Comparison of ENCODE assay signal across 11 cellular contexts in the genomic region with DNA sequence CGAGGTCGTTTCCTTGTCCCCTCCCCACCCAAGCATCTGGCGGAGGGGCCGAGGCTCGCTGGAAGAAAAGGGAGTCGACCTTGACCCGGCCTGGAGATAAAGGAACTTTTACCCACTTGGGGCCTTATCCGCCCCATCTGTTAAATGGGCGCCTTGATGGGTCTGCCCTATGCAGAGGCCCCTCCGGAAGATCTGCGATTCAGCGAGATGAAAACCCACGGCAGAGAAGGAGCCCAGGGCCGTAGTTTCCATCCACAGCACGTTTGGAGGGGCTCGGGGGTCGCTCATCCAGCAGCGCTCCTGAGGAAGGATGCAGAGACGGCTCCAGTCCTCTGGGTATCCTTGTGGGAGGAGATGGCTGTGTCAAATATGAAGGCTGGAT. TPM values are rescaled to one million over a fixed set of nuclear protein-coding genes. Genes with fewer than 3 reads are reported as not detected.
A peak's percentile ranks its signal among the peaks of the same experiment; 100 is the strongest.
DNase-seq lines count a peak whose midpoint lies in the region; ATAC-seq and TF ChIP-seq lines count a peak whose summit lies in the region.
"Had no signal": no experiment of that assay in that cellular context is flagged by ENCODE, and none has a peak within 500 bp of the region (broad histone marks: within the 10 kb centered on the region; RNA-seq: fewer than 3 reads in every experiment).

No MANE protein-coding gene starts in this region.

- intact Hi-C loops in CD4-positive, alpha-beta memory T cell (cut with micrococcal nuclease): no loop called here
- intact Hi-C loops in naive thymus-derived CD4-positive, alpha-beta T cell (cut with micrococcal nuclease): no loop called here

- peaks cover 4 to 16% (median 11%) of the 10 kb centered on the region in 4 donors for H3K4me1 Mint-ChIP-seq in CD4-positive, alpha-beta memory T cell
- peaks cover 10 to 21% (median 10%) of the 10 kb centered on the region in 7 donors for H3K4me1 Mint-ChIP-seq in naive thymus-derived CD4-positive, alpha-beta T cell

- peak overlapping the region in 1 of 2 donors; percentile 32 for H3K4me3 ChIP-seq in CD4-positive, alpha-beta memory T cell (ENCODE audit: low read length in 2 of 2)
- no peak overlapping the region for H3K4me3 ChIP-seq in KMS-11 (IDR thresholded peaks at IDR 0.05; ENCODE audit: insufficient read depth, low read depth, low read length)
- peak overlapping the region; percentile 23 for H3K4me3 ChIP-seq in ectodermal cell (ENCODE audit: insufficient read depth, low read depth, low read length)
- H3K4me3 ChIP-seq in naive thymus-derived CD4-positive, alpha-beta T cell (ENCODE audit: low read length): peak overlapping the region; percentile 18

- ATAC-seq in naive thymus-derived CD4-positive, alpha-beta T cell: no peak
- ATAC-seq in HG02938 (IDR thresholded peaks at IDR 0.05; ENCODE audit: unreplicated experiment) (no peak), HG02870 (IDR thresholded peaks at IDR 0.05; ENCODE audit: unreplicated experiment) (no peak), HG03097 (IDR thresholded peaks at IDR 0.05; ENCODE audit: low FRiP score, unreplicated experiment) (no peak)

- no peak overlapping the region for H3K9ac ChIP-seq in KMS-11

- H3K9me3 ChIP-seq in CD4-positive, alpha-beta memory T cell (ENCODE audit: control insufficient read depth in 1 of 2, low read length in 2 of 2): no peaks in the 10 kb centered on the region
- H3K9me3 ChIP-seq in ectodermal cell (ENCODE audit: control insufficient read depth, low read length): no peaks in the 10 kb centered on the region
- H3K9me3 ChIP-seq in naive thymus-derived CD4-positive, alpha-beta T cell (ENCODE audit: control insufficient read depth in 2 of 3, low read length in 3 of 3): no peaks in the 10 kb centered on the region
- H3K9me3 ChIP-seq: thyroid gland had no signal

- 63 to 66% methylated on average over 19 of the region's 19 CpGs for WGBS in ectodermal cell, 2 experiments

- H3K27me3 ChIP-seq in CD4-positive, alpha-beta memory T cell (ENCODE audit: insufficient read depth, low read length): no peaks in the 10 kb centered on the region
- H3K27me3 ChIP-seq in KMS-11 (ENCODE audit: insufficient read depth, low read depth) (no peaks in the 10 kb centered on the region), ectodermal cell (ENCODE audit: control insufficient read depth, insufficient read depth, low read length, poor library complexity, severe bottlenecking) (peaks cover 44% of the 10 kb centered on the region)
- H3K27me3 ChIP-seq in naive thymus-derived CD4-positive, alpha-beta T cell (ENCODE audit: control insufficient read depth in 2 of 2, insufficient read depth in 2 of 2, low read length in 2 of 2): no peaks in the 10 kb centered on the region
- H3K27me3 ChIP-seq: thyroid gland had no signal

- H4K20me1 ChIP-seq in KMS-11 (ENCODE audit: insufficient read depth): no peaks in the 10 kb centered on the region

- CTCF ChIA-PET in CD4-positive, alpha-beta memory T cell (lab: Charles Lee; ENCODE audit: partially characterized antibody): no interaction called here
- CTCF ChIA-PET in naive thymus-derived CD4-positive, alpha-beta T cell (lab: Charles Lee): no interaction called here

- H3K4me1 ChIP-seq in CD4-positive, alpha-beta memory T cell (ENCODE audit: insufficient read depth, low read length): peaks cover 13% of the 10 kb centered on the region
- H3K4me1 ChIP-seq in KMS-11 (ENCODE audit: low read depth, poor library complexity, severe bottlenecking): peaks cover 50% of the 10 kb centered on the region
- H3K4me1 ChIP-seq in ectodermal cell (ENCODE audit: control insufficient read depth, insufficient read depth, low read length): peaks cover 12% of the 10 kb centered on the region
- peaks cover 0 to 8% of the 10 kb centered on the region in 2 donors for H3K4me1 ChIP-seq in naive thymus-derived CD4-positive, alpha-beta T cell (ENCODE audit: control insufficient read depth in 2 of 2, insufficient read depth in 2 of 2, low read length in 2 of 2)

- H3K36me3 Mint-ChIP-seq in CD4-positive, alpha-beta memory T cell: no peaks in the 10 kb centered on the region
- H3K36me3 Mint-ChIP-seq in naive thymus-derived CD4-positive, alpha-beta T cell: no peaks in the 10 kb centered on the region

- no peak overlapping the region for H2AFZ ChIP-seq in KMS-11 (ENCODE audit: low read depth)

- H3K79me2 ChIP-seq in KMS-11 (ENCODE audit: insufficient read depth, low read depth): no peaks in the 10 kb centered on the region

- peaks cover 4 to 10% of the 10 kb centered on the region in 2 donors for H3K27me3 Mint-ChIP-seq in CD4-positive, alpha-beta memory T cell
- peaks cover 0 to 58% (median 9%) of the 10 kb centered on the region in 5 donors for H3K27me3 Mint-ChIP-seq in naive thymus-derived CD4-positive, alpha-beta T cell

- peak overlapping the region in 2 of 7 donors; percentile 19 to 30 for H3K27ac Mint-ChIP-seq in CD4-positive, alpha-beta memory T cell
- H3K27ac Mint-ChIP-seq in naive thymus-derived CD4-positive, alpha-beta T cell: peak overlapping the region in 4 of 9 donors; percentile 14 to 82 (median 52)

- no peak for TF ChIP-seq CTCF in KMS-11 (conservative IDR thresholded peaks at IDR 0.05; ENCODE audit: low read depth, low read length)

- peak overlapping the region; percentile 34 to 78 (median 54) for H3K4me3 Mint-ChIP-seq in CD4-positive, alpha-beta memory T cell
- H3K4me3 Mint-ChIP-seq in naive thymus-derived CD4-positive, alpha-beta T cell: peak overlapping the region in 9 of 10 donors; percentile 42 to 84 (median 71)

- H3K27ac ChIP-seq in CD4-positive, alpha-beta memory T cell (ENCODE audit: low read depth, low read length): no peak overlapping the region
- H3K27ac ChIP-seq in KMS-11: no peak overlapping the region; the same call in 1 of the 2 replicates
- H3K27ac ChIP-seq in ectodermal cell (ENCODE audit: insufficient read depth, low read depth, low read length, poor library complexity, severe bottlenecking): no peak overlapping the region
- H3K27ac ChIP-seq in naive thymus-derived CD4-positive, alpha-beta T cell (ENCODE audit: low read depth, low read length): peak overlapping the region; percentile 47

- peak in 1 of 5 donors; percentile 31 for DNase-seq in CD4-positive, alpha-beta memory T cell
- no peak for DNase-seq in naive thymus-derived CD4-positive, alpha-beta T cell
- no peak for DNase-seq in NCI-H1105 treated with DMSO at 0.1 percent for 48 hours (lab: John Stamatoyannopoulos, UW)
- DNase-seq: COR-L47, NCI-H2227 treated with DMSO at 0.1 percent for 48 hours had no signal

- peak overlapping the region; percentile 33; the same call in 1 of the 2 replicates for H3K4me2 ChIP-seq in KMS-11

- H3K36me3 ChIP-seq in CD4-positive, alpha-beta memory T cell (ENCODE audit: insufficient read depth, low read length): no peaks in the 10 kb centered on the region
- no peaks in the 10 kb centered on the region for H3K36me3 ChIP-seq in KMS-11 (ENCODE audit: insufficient read depth)
- no peaks in the 10 kb centered on the region for H3K36me3 ChIP-seq in ectodermal cell (ENCODE audit: control insufficient read depth, insufficient read depth, low read length)
- H3K36me3 ChIP-seq in naive thymus-derived CD4-positive, alpha-beta T cell (ENCODE audit: control insufficient read depth in 2 of 3, insufficient read depth in 3 of 3, low read length in 3 of 3): no peaks in the 10 kb centered on the region
- H3K36me3 ChIP-seq: thyroid gland had no signal

- H3K9me3 Mint-ChIP-seq in CD4-positive, alpha-beta memory T cell: no peaks in the 10 kb centered on the region
- H3K9me3 Mint-ChIP-seq in naive thymus-derived CD4-positive, alpha-beta T cell: no peaks in the 10 kb centered on the region

- POLR2A ChIA-PET in CD4-positive, alpha-beta memory T cell (lab: Charles Lee; ENCODE audit: partially characterized antibody): no interaction called here
- POLR2A ChIA-PET in naive thymus-derived CD4-positive, alpha-beta T cell (lab: Charles Lee): no interaction called here

RNA-seq across cellular contexts. Expression of gene NCMAP, which starts 0.5 kb away (rescaled TPM):
- not detected for total RNA-seq in CD4-positive, alpha-beta memory T cell
- polyA plus RNA-seq in CD4-positive, alpha-beta memory T cell: under 1 TPM; 0.10 to 0.12 TPM
- polyA plus RNA-seq in ectodermal cell (2013, experiment 1 of 4): not detected
- not detected for polyA plus RNA-seq in ectodermal cell (2013, experiment 2 of 4)
- not detected for polyA plus RNA-seq in ectodermal cell (2013, experiment 3 of 4)
- polyA plus RNA-seq in ectodermal cell (2013, experiment 4 of 4): not detected
- total RNA-seq in naive thymus-derived CD4-positive, alpha-beta T cell: under 1 TPM in 1 of 5 experiments, not detected in 4; 0.13 TPM
- under 1 TPM; 0.10 to 0.12 TPM for polyA plus RNA-seq in naive thymus-derived CD4-positive, alpha-beta T cell

RNA-seq across cellular contexts. Expression of gene RCAN3, which starts 53.8 kb away (rescaled TPM):
- total RNA-seq in CD4-positive, alpha-beta memory T cell: 100 to 1,000 TPM; 171 to 178 TPM
- polyA plus RNA-seq in CD4-positive, alpha-beta memory T cell: 100 to 1,000 TPM; 112 to 123 TPM
- polyA plus RNA-seq in ectodermal cell (2013, experiment 1 of 4): 8.0 TPM
- 8.7 TPM for polyA plus RNA-seq in ectodermal cell (2013, experiment 2 of 4)
- 5.8 TPM for polyA plus RNA-seq in ectodermal cell (2013, experiment 3 of 4)
- polyA plus RNA-seq in ectodermal cell (2013, experiment 4 of 4): 6.4 TPM
- 100 to 1,000 TPM in 4 of 5 experiments, 10 to 100 TPM in 1; 68.5 to 247 (median 183) TPM for total RNA-seq in naive thymus-derived CD4-positive, alpha-beta T cell
- 100 to 1,000 TPM; 171 to 179 TPM for polyA plus RNA-seq in naive thymus-derived CD4-positive, alpha-beta T cell
